Comparison of ENCODE assay signal across 21 cellular contexts in genomic region chr19:48890551-48890950, GRCh38. TPM values are rescaled to one million over a fixed set of nuclear protein-coding genes. Genes with fewer than 3 reads are reported as not detected.
"Had no signal": no experiment of that assay in that cellular context is flagged by ENCODE, and none has a peak within 500 bp of the region (broad histone marks: within the 10 kb centered on the region; RNA-seq: fewer than 3 reads in every experiment).

No MANE protein-coding gene starts in this region.

- DNase-seq: activated CD4-positive, alpha-beta T cell treated with anti-CD3 and anti-CD28 coated beads, Interleukin-2, amount 10 ng/mL, durations not matched to agents 7 days and 5 days; activated CD8-positive, alpha-beta T cell treated with anti-CD3 and anti-CD28 coated beads, Interleukin-2, amount 10 ng/mL, durations not matched to agents 7 days and 5 days; activated effector memory CD4-positive, alpha-beta T cell treated with anti-CD3 and anti-CD28 coated beads, Interleukin-2, amount 50 U/mL, for 16 hours; activated T-cell treated with anti-CD3 and anti-CD28 coated beads, Interleukin-2, amount 50 U/mL, for 48 hours; effector memory CD4-positive, alpha-beta T cell; esophagus squamous epithelium; naive thymus-derived CD8-positive, alpha-beta T cell; pancreas; right lobe of liver; stimulated activated CD4-positive, alpha-beta T cell treated with anti-CD3 and anti-CD28 coated beads, Interleukin-4, amount 100 ng/mL, for 24 hours; T-helper 1 cell; T-helper 9 cell; testis had no signal

- H3K27ac Mint-ChIP-seq: activated CD4-positive, alpha-beta T cell treated with anti-CD3 and anti-CD28 coated beads, Interleukin-2, amount 10 ng/mL, durations not matched to agents 7 days and 5 days; activated CD8-positive, alpha-beta T cell treated with anti-CD3 and anti-CD28 coated beads, Interleukin-2, amount 10 ng/mL, durations not matched to agents 7 days and 5 days; activated naive CD4-positive, alpha-beta T cell treated with anti-CD3 and anti-CD28 coated beads, Interleukin-2, amount 50 U/mL, for 24 hours; dendritic cell treated with granulocyte-macrophage colony-stimulating factor and Interleukin-4, amounts not matched to agents 40 ng/mL and 50 ng/mL, for 4 days; naive thymus-derived CD8-positive, alpha-beta T cell; stimulated activated effector memory CD8-positive, alpha-beta T cell treated with anti-CD3 and anti-CD28 coated beads, Interleukin-12 subunit alpha, Interleukin-12 subunit beta, amount 100 ng/mL, for 72 hours; type B pancreatic cell had no signal

- H3K27me3 Mint-ChIP-seq: type B pancreatic cell had no signal

- H3K27me3 ChIP-seq: cardiac muscle cell, pancreas, right lobe of liver, testis had no signal

- H3K4me1 ChIP-seq: pancreas, right lobe of liver, testis had no signal

- ATAC-seq: activated CD8-positive, alpha-beta T cell treated with anti-CD3 and anti-CD28 coated beads, Interleukin-2, amount 10 ng/mL, durations not matched to agents 7 days and 5 days; naive thymus-derived CD8-positive, alpha-beta T cell; pancreas; right lobe of liver; stimulated activated effector memory CD8-positive, alpha-beta T cell treated with anti-CD3 and anti-CD28 coated beads, Interleukin-12 subunit alpha, Interleukin-12 subunit beta, amount 100 ng/mL, for 72 hours had no signal

- H3K9me3 ChIP-seq: esophagus squamous epithelium, pancreas, right lobe of liver, testis had no signal

- H3K36me3 ChIP-seq: cardiac muscle cell, esophagus squamous epithelium, pancreas, right lobe of liver had no signal

- H3K4me3 ChIP-seq: cardiac muscle cell, esophagus squamous epithelium, pancreas, right lobe of liver, testis had no signal

- H3K9me3 Mint-ChIP-seq: activated CD4-positive, alpha-beta T cell treated with anti-CD3 and anti-CD28 coated beads, Interleukin-2, amount 10 ng/mL, durations not matched to agents 7 days and 5 days; activated naive CD4-positive, alpha-beta T cell treated with anti-CD3 and anti-CD28 coated beads, Interleukin-2, amount 50 U/mL, for 24 hours; dendritic cell treated with granulocyte-macrophage colony-stimulating factor and Interleukin-4, amounts not matched to agents 40 ng/mL and 50 ng/mL, for 4 days; naive thymus-derived CD8-positive, alpha-beta T cell; stimulated activated effector memory CD8-positive, alpha-beta T cell treated with anti-CD3 and anti-CD28 coated beads, Interleukin-12 subunit alpha, Interleukin-12 subunit beta, amount 100 ng/mL, for 72 hours; type B pancreatic cell had no signal

- H3K4me3 Mint-ChIP-seq: activated CD4-positive, alpha-beta T cell treated with anti-CD3 and anti-CD28 coated beads, Interleukin-2, amount 10 ng/mL, durations not matched to agents 7 days and 5 days; activated CD8-positive, alpha-beta T cell treated with anti-CD3 and anti-CD28 coated beads, Interleukin-2, amount 10 ng/mL, durations not matched to agents 7 days and 5 days; activated naive CD4-positive, alpha-beta T cell treated with anti-CD3 and anti-CD28 coated beads, Interleukin-2, amount 50 U/mL, for 24 hours; dendritic cell treated with granulocyte-macrophage colony-stimulating factor and Interleukin-4, amounts not matched to agents 40 ng/mL and 50 ng/mL, for 4 days; naive thymus-derived CD8-positive, alpha-beta T cell; stimulated activated effector memory CD8-positive, alpha-beta T cell treated with anti-CD3 and anti-CD28 coated beads, Interleukin-12 subunit alpha, Interleukin-12 subunit beta, amount 100 ng/mL, for 72 hours; type B pancreatic cell had no signal

- H3K36me3 Mint-ChIP-seq: activated naive CD4-positive, alpha-beta T cell treated with anti-CD3 and anti-CD28 coated beads, Interleukin-2, amount 50 U/mL, for 24 hours; naive thymus-derived CD8-positive, alpha-beta T cell; stimulated activated effector memory CD8-positive, alpha-beta T cell treated with anti-CD3 and anti-CD28 coated beads, Interleukin-12 subunit alpha, Interleukin-12 subunit beta, amount 100 ng/mL, for 72 hours; type B pancreatic cell had no signal

- H3K27ac ChIP-seq: cardiac muscle cell, esophagus squamous epithelium, pancreas, right lobe of liver, testis had no signal

- FAIRE-seq: endothelial cell of umbilical vein, pancreas had no signal

RNA-seq across cellular contexts. Expression of gene TULP2, which starts 8.0 kb away (rescaled TPM):
- total RNA-seq: activated CD4-positive, alpha-beta T cell treated with anti-CD3 and anti-CD28 coated beads, Interleukin-2, amount 10 ng/mL, durations not matched to agents 7 days and 5 days; activated CD8-positive, alpha-beta T cell treated with anti-CD3 and anti-CD28 coated beads, Interleukin-2, amount 10 ng/mL, durations not matched to agents 7 days and 5 days; chondrocyte; endothelial cell of umbilical vein; esophagus squamous epithelium; mesenteric fat pad; naive thymus-derived CD8-positive, alpha-beta T cell; right lobe of liver had no signal

RNA-seq across cellular contexts. Expression of gene DHDH, which starts 42.9 kb away (rescaled TPM):
- total RNA-seq: chondrocyte, endothelial cell of umbilical vein had no signal
